Comparison of ENCODE assay signal across 8 cellular contexts in genomic region chr16:89246903-89247733, GRCh38. TPM values are rescaled to one million over a fixed set of nuclear protein-coding genes. Genes with fewer than 3 reads are reported as not detected.
DNase-seq lines count a peak whose midpoint lies in the region; ATAC-seq and TF ChIP-seq lines count a peak whose summit lies in the region.

No MANE protein-coding gene starts in this region.

- in situ Hi-C loops in GM18951 (cut with MboI; ENCODE audit: low sequenced_read_pairs, unreplicated experiment): no loop called here

- H3K27me3 ChIP-seq in naive thymus-derived CD4-positive, alpha-beta T cell (ENCODE audit: control insufficient read depth in 2 of 2, insufficient read depth in 2 of 2, low read length in 2 of 2): no peaks in the 10 kb centered on the region

- no peak for TF ChIP-seq CTCF in AG04449 (IDR thresholded peaks at IDR 0.05; ENCODE audit: insufficient read depth, low read length, missing control alignments)
- TF ChIP-seq CTCF in OCI-LY7 (conservative IDR thresholded peaks at IDR 0.05; ENCODE audit: low read length): no peak

- H3K27ac Mint-ChIP-seq in naive thymus-derived CD4-positive, alpha-beta T cell: peak overlapping the region in 5 of 9 donors; percentile 40 to 89 (median 76)

- POLR2A ChIA-PET in AG04449 (lab: Yijun Ruan, JAX): interaction anchor here (1.2 kb wide), 1 partner anchor 11 kb away, joined by 3 read pairs; no protein-coding TSS in a partner anchor
- POLR2A ChIA-PET in OCI-LY7 (lab: Charles Lee): no interaction called here
- POLR2A ChIA-PET in naive thymus-derived CD4-positive, alpha-beta T cell (lab: Charles Lee): interaction anchor here (0.5 to 1.5 kb wide), 13 partner anchors 19 to 545 kb away, joined by 3 to 6 read pairs (median 3); partner anchors contain the start of gene SPG7

- CTCF ChIA-PET in AG04449 (lab: Yijun Ruan, JAX) (interaction anchor here (0.9 to 2.5 kb wide), 3 partner anchors 42 to 310 kb away, joined by 3 to 8 read pairs (median 4); no protein-coding TSS in a partner anchor), OCI-LY7 (lab: Charles Lee; ENCODE audit: unreplicated experiment) (interaction anchor here (0.6 kb wide), 1 partner anchor 266 kb away, joined by 7 read pairs; no protein-coding TSS in a partner anchor)
- CTCF ChIA-PET in naive thymus-derived CD4-positive, alpha-beta T cell (lab: Charles Lee): interaction anchor here (0.6 to 1.2 kb wide), 4 partner anchors 43 to 585 kb away, joined by 3 read pairs; no protein-coding TSS in a partner anchor

- peak overlapping the region; percentile 60 for H3K4me2 ChIP-seq in OCI-LY7 (ENCODE audit: low read length)

- peaks cover 7 to 11% (median 8%) of the 10 kb centered on the region in 5 donors for H3K36me3 Mint-ChIP-seq in naive thymus-derived CD4-positive, alpha-beta T cell

- peaks cover 6% of the 10 kb centered on the region for H3K4me1 ChIP-seq in OCI-LY7 (ENCODE audit: insufficient read depth, low read length, poor library complexity, severe bottlenecking)
- peaks cover 0 to 5% of the 10 kb centered on the region in 2 donors for H3K4me1 ChIP-seq in naive thymus-derived CD4-positive, alpha-beta T cell (ENCODE audit: control insufficient read depth in 2 of 2, insufficient read depth in 2 of 2, low read length in 2 of 2)

- H3K4me3 ChIP-seq in AG04449 (ENCODE audit: low read depth, low read length) (peak overlapping the region; percentile 58), OCI-LY7 (ENCODE audit: low read depth, low read length, poor library complexity, severe bottlenecking) (peak overlapping the region; percentile 55)
- peak overlapping the region; percentile 17 for H3K4me3 ChIP-seq in naive thymus-derived CD4-positive, alpha-beta T cell (ENCODE audit: low read length)

- TF ChIP-seq POLR2A in GM18951 (IDR thresholded peaks at IDR 0.05; ENCODE audit: extremely low read depth, insufficient read depth, insufficient read length): peak; percentile 16

- H3K36me3 ChIP-seq in OCI-LY7 (ENCODE audit: insufficient read depth, low read length): no peaks in the 10 kb centered on the region
- H3K36me3 ChIP-seq in naive thymus-derived CD4-positive, alpha-beta T cell (ENCODE audit: control insufficient read depth in 2 of 3, insufficient read depth in 3 of 3, low read length in 3 of 3): no peaks in the 10 kb centered on the region

- H3K27ac ChIP-seq in OCI-LY7 (ENCODE audit: low read depth, low read length, poor library complexity, severe bottlenecking): no peak overlapping the region
- H3K27ac ChIP-seq in naive thymus-derived CD4-positive, alpha-beta T cell (ENCODE audit: low read depth, low read length): peak overlapping the region; percentile 62

- DNase-seq in AG04449 (ENCODE audit: low read depth, low spot score) (no peak), OCI-LY7 (ENCODE audit: low spot score) (peak; percentile 80), activated T-helper 1 cell treated with Interleukin-2 at 50 U/mL for 16 hours (ENCODE audit: low read depth) (peak; percentile 92), fibroblast of gingiva (ENCODE audit: low read depth) (peak; percentile 65)
- peak; percentile 85 to 99 (median 93) for DNase-seq in naive thymus-derived CD4-positive, alpha-beta T cell
- DNase-seq in stimulated activated CD8-positive, alpha-beta memory T cell treated with anti-CD3 and anti-CD28 coated beads, Interleukin-7, amount 100 ng/mL, for 24 hours (ENCODE audit: low read depth): peak; percentile 97

- intact Hi-C loops in OCI-LY7 (cut with micrococcal nuclease; ENCODE audit: unreplicated experiment): loop anchor here (2.0 kb wide), 1 partner anchor 42 kb away; no protein-coding TSS in a partner anchor
- intact Hi-C loops in naive thymus-derived CD4-positive, alpha-beta T cell (cut with micrococcal nuclease): loop anchor here (1.0 to 10.0 kb wide), 9 partner anchors 30 to 792 kb away; partner anchors contain the start of genes CHMP1A (in 1 of the 2), GALNS (in 1 of the 2), MVD (in 1 of the 2) and RPL13 (in 1 of the 2)

- H3K9me3 Mint-ChIP-seq in naive thymus-derived CD4-positive, alpha-beta T cell: peaks cover 3 to 12% (median 6%) of the 10 kb centered on the region in 11 donors

- BruUV-seq in OCI-LY7 (replicated peaks; lab: Mats Ljungman, UMichigan): no TSS peak

- H4K20me1 ChIP-seq in OCI-LY7 (ENCODE audit: insufficient read depth, low read length): no peaks in the 10 kb centered on the region

- H3K4me1 Mint-ChIP-seq in naive thymus-derived CD4-positive, alpha-beta T cell: peaks cover 3 to 31% (median 21%) of the 10 kb centered on the region in 7 donors

- no peaks in the 10 kb centered on the region for H3K9me2 ChIP-seq in OCI-LY7 (ENCODE audit: insufficient read depth, low read length)

- peak overlapping the region; percentile 70 to 92 (median 78) for H3K4me3 Mint-ChIP-seq in naive thymus-derived CD4-positive, alpha-beta T cell

- H2AFZ ChIP-seq in OCI-LY7 (ENCODE audit: low read length): peak overlapping the region; percentile 43

- peaks cover 0 to 6% (median 0%) of the 10 kb centered on the region in 5 donors for H3K27me3 Mint-ChIP-seq in naive thymus-derived CD4-positive, alpha-beta T cell

- no peaks in the 10 kb centered on the region for H3K79me2 ChIP-seq in OCI-LY7 (ENCODE audit: insufficient read depth, low read depth, low read length)

- ATAC-seq in HG03439 (IDR thresholded peaks at IDR 0.05; ENCODE audit: unreplicated experiment): peak; percentile 66
- ATAC-seq in naive thymus-derived CD4-positive, alpha-beta T cell: peak; percentile 99

- peaks cover 6% of the 10 kb centered on the region; the same call in 1 of the 2 replicates for H3K9me3 ChIP-seq in OCI-LY7 (ENCODE audit: low read length)
- no peaks in the 10 kb centered on the region for H3K9me3 ChIP-seq in naive thymus-derived CD4-positive, alpha-beta T cell (ENCODE audit: control insufficient read depth in 2 of 3, low read length in 3 of 3)

RNA-seq across cellular contexts. Expression of gene ZNF778, which starts 29.6 kb away (rescaled TPM):
- total RNA-seq in OCI-LY7 (2014; rRNA removed; shearing (Covaris generic)): 8.6 and 9.9 TPM in 2 replicates
- 8.2 and 9.4 TPM in 2 replicates for total RNA-seq in OCI-LY7 (2022)
- 10 to 100 TPM in 2 of 5 experiments, 1 to 10 TPM in 3; 6.0 to 13.5 (median 6.5) TPM for total RNA-seq in naive thymus-derived CD4-positive, alpha-beta T cell
- 1 to 10 TPM; 4.0 to 6.8 TPM for polyA plus RNA-seq in naive thymus-derived CD4-positive, alpha-beta T cell

RNA-seq across cellular contexts. Expression of gene SLC22A31, which starts 46.8 kb away (rescaled TPM):
- total RNA-seq in OCI-LY7 (2014; rRNA removed; shearing (Covaris generic)): not detected in 2 replicates
- total RNA-seq in OCI-LY7 (2022): not detected in 2 replicates
- 1 to 10 TPM; 1.1 to 4.4 (median 2.8) TPM for total RNA-seq in naive thymus-derived CD4-positive, alpha-beta T cell
- under 1 TPM; 0.33 to 0.55 TPM for polyA plus RNA-seq in naive thymus-derived CD4-positive, alpha-beta T cell
